In genomic region chrX:48597353-48598264, GRCh38 we compare ENCODE assay signal across 8 cellular contexts. TPM values are rescaled to one million over a fixed set of nuclear protein-coding genes. Genes with fewer than 3 reads are reported as not detected.
A peak's percentile ranks its signal among the peaks of the same experiment; 100 is the strongest.
DNase-seq lines count a peak whose midpoint lies in the region; ATAC-seq and TF ChIP-seq lines count a peak whose summit lies in the region.

TSS of gene WDR13 (plus strand) at chrX:48597492. CDS start at chrX:48597997, 505 bp downstream.

- H3K27ac ChIP-seq in lower lobe of right lung = peak within 1 kb of the TSS; percentile 98

- no peaks in the 10 kb centered on the region for H3K27me3 ChIP-seq in lower lobe of right lung (ENCODE audit: low read depth)

- H3K4me1 ChIP-seq in lower lobe of right lung = no peaks in the 10 kb centered on the region

- DNase-seq in CD1c-positive myeloid dendritic cell (ENCODE audit: extremely low spot score) = peak; percentile 91
- peak; percentile 93 for DNase-seq in HT-29 (ENCODE audit: low spot score)
- DNase-seq in NK-92 treated with Interleukin-12 subunit alpha and Interleukin-12 subunit beta, amount 100 ng/mL, for 24 hours (lab: John Stamatoyannopoulos, UW) = peak; percentile 85
- peak; percentile 94 for DNase-seq in activated CD8-positive, alpha-beta memory T cell treated with anti-CD3 and anti-CD28 coated beads for 24 hours
- peak; percentile 79 for DNase-seq in effector CD4-positive, alpha-beta T cell
- peak; percentile 93 for DNase-seq in lower lobe of right lung
- DNase-seq in stimulated activated CD4-positive, alpha-beta T cell treated with anti-CD3 and anti-CD28 coated beads, TNF-alpha, amount 100 ng/mL, for 1 hour (ENCODE audit: low read depth in 3 of 3, low spot score in 1 of 3) = peak; percentile 77 to 84 (median 80)

- H3K9me3 ChIP-seq in lower lobe of right lung = no peaks in the 10 kb centered on the region

- ATAC-seq in GM19452 (IDR thresholded peaks at IDR 0.05; ENCODE audit: unreplicated experiment) (peak; percentile 73), lower lobe of right lung (peak; percentile 96 to 97)

- intact Hi-C loops in lower lobe of right lung (cut with DNase I) = no loop called here

- H3K4me3 ChIP-seq in lower lobe of right lung = peak within 1 kb of the TSS; percentile 64

- no peak for TF ChIP-seq CTCF in lower lobe of right lung (IDR thresholded peaks at IDR 0.05)

- peaks cover 39% of the 10 kb centered on the region for H3K36me3 ChIP-seq in lower lobe of right lung

RNA-seq across cellular contexts. Expression of gene WDR13, which starts in this region (rescaled TPM):
- total RNA-seq in HT-29 (2014; rRNA removed; shearing (Covaris generic)) = 120 and 165 TPM in 2 replicates
- 125 TPM for total RNA-seq in lower lobe of right lung

Comparison
In these comparisons a context has a peak if more than half of its experiments do, and no peak if none do; other contexts are left out.
1. Peak in every context shown above with its lines: DNase-seq, ATAC-seq, H3K4me3 ChIP-seq and H3K27ac ChIP-seq.